Comparison of ENCODE assay signal across 29 cellular contexts in the genomic region with DNA sequence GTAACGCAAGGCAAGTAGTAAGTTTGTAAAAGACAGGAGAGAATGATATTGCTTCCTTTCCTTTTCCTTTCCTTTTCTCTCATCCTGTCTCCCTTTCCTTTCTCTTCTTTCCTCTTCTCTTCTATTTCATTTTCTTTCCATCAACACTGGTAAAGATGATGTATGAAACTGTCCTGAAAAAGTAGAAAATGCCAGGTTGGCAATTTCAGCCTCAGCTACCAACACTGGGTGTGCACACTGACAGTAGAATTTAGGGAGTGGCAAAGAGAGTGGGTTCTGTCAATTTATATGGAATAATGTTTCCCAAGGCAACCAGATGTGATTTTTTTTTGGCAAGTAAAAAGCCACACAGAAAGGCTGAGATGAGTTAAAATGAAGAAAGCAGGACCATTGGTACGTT.
"Had no signal": no experiment of that assay in that cellular context is flagged by ENCODE, and none has a peak within 500 bp of the region (broad histone marks: within the 10 kb centered on the region; RNA-seq: fewer than 3 reads in every experiment).

No MANE protein-coding gene starts in this region.

- H3K4me3 Mint-ChIP-seq: stimulated activated effector memory CD8-positive, alpha-beta T cell treated with anti-CD3 and anti-CD28 coated beads, Interleukin-12 subunit alpha, Interleukin-12 subunit beta, amount 100 ng/mL, for 72 hours; stimulated activated memory B cell treated with anti-CD40 and anti-IgM and Interleukin-4, amounts not matched to agents 10 μg/mL and 1 μg/mL and 100 μg/mL, for 72 hours; stimulated activated naive B cell treated with anti-CD40 and anti-IgM and Interleukin-4, amounts not matched to agents 10 μg/mL and 1 μg/mL and 100 μg/mL, for 72 hours; stimulated activated naive CD8-positive, alpha-beta T cell treated with anti-CD3 and anti-CD28 coated beads, Interleukin-15, amount 100 ng/mL, for 72 hours; stimulated activated naive CD8-positive, alpha-beta T cell treated with anti-CD3 and anti-CD28 coated beads, Interleukin-15, Interleukin-2, amounts not matched to agents 100 ng/mL and 50 ng/mL, for 24 hours; type B pancreatic cell had no signal

- H3K27me3 Mint-ChIP-seq: stimulated activated memory B cell treated with anti-CD40 and anti-IgM and Interleukin-4, amounts not matched to agents 10 μg/mL and 1 μg/mL and 100 μg/mL, for 72 hours; stimulated activated naive B cell treated with anti-CD40 and anti-IgM and Interleukin-4, amounts not matched to agents 10 μg/mL and 1 μg/mL and 100 μg/mL, for 72 hours; stimulated activated naive CD8-positive, alpha-beta T cell treated with anti-CD3 and anti-CD28 coated beads, Interleukin-15, amount 100 ng/mL, for 72 hours; stimulated activated naive CD8-positive, alpha-beta T cell treated with anti-CD3 and anti-CD28 coated beads, Interleukin-15, Interleukin-2, amounts not matched to agents 100 ng/mL and 50 ng/mL, for 24 hours; type B pancreatic cell had no signal

- DNase-seq: stimulated activated CD4-positive, alpha-beta T cell treated with anti-CD3 and anti-CD28 coated beads, Interleukin-2, amount 100 ng/mL, for 48 hours; stimulated activated CD4-positive, alpha-beta T cell treated with anti-CD3 and anti-CD28 coated beads, Interleukin-4, amount 100 ng/mL, for 1 hour; stimulated activated CD4-positive, alpha-beta T cell treated with anti-CD3 and anti-CD28 coated beads, Interleukin-4, amount 100 ng/mL, for 24 hours; stimulated activated CD4-positive, alpha-beta T cell treated with anti-CD3 and anti-CD28 coated beads, Interleukin-4, amount 100 ng/mL, for 4 hours; stimulated activated CD8-positive, alpha-beta memory T cell treated with anti-CD3 and anti-CD28 coated beads, Interleukin-4, amount 100 ng/mL, for 48 hours; stimulated activated naive B cell treated with anti-CD40 and anti-IgM and Interleukin-4, amounts not matched to agents 10 μg/mL and 1 μg/mL and 100 μg/mL, for 72 hours; stimulated activated naive CD4-positive, alpha-beta T cell; stimulated activated naive CD4-positive, alpha-beta T cell treated with Interleukin-2 at 50 U/mL for 16 hours; stimulated activated naive CD8-positive, alpha-beta T cell treated with anti-CD3 and anti-CD28 coated beads, Interleukin-15, amount 100 ng/mL, for 72 hours; stimulated activated naive CD8-positive, alpha-beta T cell treated with anti-CD3 and anti-CD28 coated beads, Interleukin-15, Interleukin-2, amounts not matched to agents 100 U/mL and 50 U/mL, for 24 hours; stomach; substantia nigra; testis; thyroid gland; tibial artery; transverse colon; trophoblast cell; upper lobe of left lung; upper lobe of right lung; uterus had no signal

- H3K36me3 ChIP-seq: stomach, suprapubic skin, thoracic aorta, thyroid gland, tibial artery, tibial nerve, transverse colon, upper lobe of left lung, upper lobe of right lung, uterus, vagina had no signal

- ATAC-seq: stimulated activated effector memory CD8-positive, alpha-beta T cell treated with anti-CD3 and anti-CD28 coated beads, Interleukin-12 subunit alpha, Interleukin-12 subunit beta, amount 100 ng/mL, for 72 hours; stimulated activated naive B cell treated with anti-CD40 and anti-IgM and Interleukin-4, amounts not matched to agents 10 μg/mL and 1 μg/mL and 100 μg/mL, for 72 hours; stimulated activated naive CD8-positive, alpha-beta T cell treated with anti-CD3 and anti-CD28 coated beads, Interleukin-15, amount 100 ng/mL, for 72 hours; stimulated activated naive CD8-positive, alpha-beta T cell treated with anti-CD3 and anti-CD28 coated beads, Interleukin-15, Interleukin-2, amounts not matched to agents 100 U/mL and 50 U/mL, for 24 hours; upper lobe of right lung had no signal

- H3K9me3 ChIP-seq: stomach, suprapubic skin, testis, thoracic aorta, thyroid gland, tibial artery, tibial nerve, transverse colon, upper lobe of left lung, upper lobe of right lung, uterus, vagina had no signal

- H3K27ac Mint-ChIP-seq: stimulated activated effector memory CD8-positive, alpha-beta T cell treated with anti-CD3 and anti-CD28 coated beads, Interleukin-12 subunit alpha, Interleukin-12 subunit beta, amount 100 ng/mL, for 72 hours; stimulated activated memory B cell treated with anti-CD40 and anti-IgM and Interleukin-4, amounts not matched to agents 10 μg/mL and 1 μg/mL and 100 μg/mL, for 72 hours; stimulated activated naive B cell treated with anti-CD40 and anti-IgM and Interleukin-4, amounts not matched to agents 10 μg/mL and 1 μg/mL and 100 μg/mL, for 72 hours; stimulated activated naive CD8-positive, alpha-beta T cell treated with anti-CD3 and anti-CD28 coated beads, Interleukin-15, amount 100 ng/mL, for 72 hours; stimulated activated naive CD8-positive, alpha-beta T cell treated with anti-CD3 and anti-CD28 coated beads, Interleukin-15, Interleukin-2, amounts not matched to agents 100 ng/mL and 50 ng/mL, for 24 hours; type B pancreatic cell had no signal

- H3K4me3 ChIP-seq: stomach, suprapubic skin, testis, thoracic aorta, thyroid gland, tibial artery, tibial nerve, transverse colon, upper lobe of left lung, upper lobe of right lung, uterus, vagina had no signal

- H3K4me1 ChIP-seq: stomach, suprapubic skin, testis, thyroid gland, tibial artery, tibial nerve, transverse colon, upper lobe of left lung, upper lobe of right lung, uterus, vagina had no signal

- H3K36me3 Mint-ChIP-seq: stimulated activated effector memory CD8-positive, alpha-beta T cell treated with anti-CD3 and anti-CD28 coated beads, Interleukin-12 subunit alpha, Interleukin-12 subunit beta, amount 100 ng/mL, for 72 hours; stimulated activated memory B cell treated with anti-CD40 and anti-IgM and Interleukin-4, amounts not matched to agents 10 μg/mL and 1 μg/mL and 100 μg/mL, for 72 hours; stimulated activated naive B cell treated with anti-CD40 and anti-IgM and Interleukin-4, amounts not matched to agents 10 μg/mL and 1 μg/mL and 100 μg/mL, for 72 hours; type B pancreatic cell had no signal

- H3K9me3 Mint-ChIP-seq: stimulated activated memory B cell treated with anti-CD40 and anti-IgM and Interleukin-4, amounts not matched to agents 10 μg/mL and 1 μg/mL and 100 μg/mL, for 72 hours; stimulated activated naive B cell treated with anti-CD40 and anti-IgM and Interleukin-4, amounts not matched to agents 10 μg/mL and 1 μg/mL and 100 μg/mL, for 72 hours; stimulated activated naive CD8-positive, alpha-beta T cell treated with anti-CD3 and anti-CD28 coated beads, Interleukin-15, amount 100 ng/mL, for 72 hours; stimulated activated naive CD8-positive, alpha-beta T cell treated with anti-CD3 and anti-CD28 coated beads, Interleukin-15, Interleukin-2, amounts not matched to agents 100 ng/mL and 50 ng/mL, for 24 hours; type B pancreatic cell had no signal

- H3K27me3 ChIP-seq: stomach, suprapubic skin, testis, thyroid gland, tibial artery, tibial nerve, transverse colon, upper lobe of left lung, upper lobe of right lung, uterus, vagina had no signal

- FAIRE-seq: urothelium cell line had no signal

- H3K27ac ChIP-seq: stomach, suprapubic skin, testis, thoracic aorta, thyroid gland, tibial artery, tibial nerve, transverse colon, upper lobe of left lung, upper lobe of right lung, uterus, vagina had no signal

- H3K4me1 Mint-ChIP-seq: stimulated activated effector memory CD8-positive, alpha-beta T cell treated with anti-CD3 and anti-CD28 coated beads, Interleukin-12 subunit alpha, Interleukin-12 subunit beta, amount 100 ng/mL, for 72 hours; stimulated activated memory B cell treated with anti-CD40 and anti-IgM and Interleukin-4, amounts not matched to agents 10 μg/mL and 1 μg/mL and 100 μg/mL, for 72 hours; stimulated activated naive B cell treated with anti-CD40 and anti-IgM and Interleukin-4, amounts not matched to agents 10 μg/mL and 1 μg/mL and 100 μg/mL, for 72 hours; stimulated activated naive CD8-positive, alpha-beta T cell treated with anti-CD3 and anti-CD28 coated beads, Interleukin-15, amount 100 ng/mL, for 72 hours had no signal
